32 cellular contexts compared by ENCODE assay signal in genomic region chr10:35224045-35224740, GRCh38.
"Had no signal": no experiment of that assay in that cellular context is flagged by ENCODE, and none has a peak within 500 bp of the region (broad histone marks: within the 10 kb centered on the region; RNA-seq: fewer than 3 reads in every experiment).

No MANE protein-coding gene starts in this region.

- DNase-seq: activated CD4-positive, alpha-beta memory T cell treated with anti-CD3 and anti-CD28 coated beads for 36 hours; activated CD4-positive, alpha-beta T cell treated with anti-CD3 and anti-CD28 coated beads for 4 hours; activated CD4-positive, alpha-beta T cell treated with anti-CD3 and anti-CD28 coated beads, Interleukin-2, amount 50 U/mL, for 1 hour; activated effector memory CD4-positive, alpha-beta T cell treated with anti-CD3 and anti-CD28 coated beads, Interleukin-2, amount 50 U/mL, for 16 hours; activated naive CD4-positive, alpha-beta T cell treated with Interleukin-2 at 50 U/mL for 16 hours; activated T-cell treated with anti-CD3 and anti-CD28 coated beads, Interleukin-2, amount 50 U/mL, for 1 hour; activated T-cell treated with anti-CD3 and anti-CD28 coated beads, Interleukin-2, amount 50 U/mL, for 72 hours; adrenal gland; body of pancreas; NCI-H1092 treated with DMSO at 0.1 percent for 48 hours; NCI-H1417; NCI-H146; NCI-H187; NCI-H2029 treated with DMSO at 0.1 percent for 48 hours; NCI-H2107; NCI-H2171; NCI-H510A; NCI-H526; NCI-H748 treated with DMSO at 0.1 percent for 48 hours; NK-92 treated with Interleukin-12 subunit alpha and Interleukin-12 subunit beta, amount 100 ng/mL, for 24 hours; PC-9; SIG-M5; T-helper 2 cell; T-helper 9 cell; WERI-Rb-1 had no signal

- H3K9me3 ChIP-seq: adrenal gland, body of pancreas, breast epithelium had no signal

- ATAC-seq: body of pancreas, Right ventricle myocardium inferior, SK-N-SH treated with all-trans-retinoic acid at 6 μM for 48 hours had no signal

- H3K36me3 Mint-ChIP-seq: activated CD4-positive, alpha-beta memory T cell treated with anti-CD3 and anti-CD28 coated beads for 36 hours; activated naive CD4-positive, alpha-beta T cell treated with anti-CD3 and anti-CD28 coated beads, Interleukin-2, amount 50 U/mL, for 72 hours; T-cell had no signal

- H3K27ac ChIP-seq: adrenal gland, body of pancreas, breast epithelium, PC-9, RWPE1, WERI-Rb-1 had no signal

- H3K9me3 Mint-ChIP-seq: activated CD4-positive, alpha-beta memory T cell treated with anti-CD3 and anti-CD28 coated beads for 36 hours had no signal

- H3K4me3 Mint-ChIP-seq: activated CD4-positive, alpha-beta memory T cell treated with anti-CD3 and anti-CD28 coated beads for 36 hours; activated T-cell treated with anti-CD3 and anti-CD28 coated beads, Interleukin-2, amount 50 U/mL, for 72 hours; T-cell had no signal

- H3K27me3 Mint-ChIP-seq: activated CD4-positive, alpha-beta memory T cell treated with anti-CD3 and anti-CD28 coated beads for 36 hours; activated T-helper 17 cell treated with anti-CD3 and anti-CD28 coated beads, Interleukin-2, amount 50 U/mL, for 72 hours; T-cell had no signal

- H3K27ac Mint-ChIP-seq: activated CD4-positive, alpha-beta memory T cell treated with anti-CD3 and anti-CD28 coated beads for 36 hours; activated T-cell treated with anti-CD3 and anti-CD28 coated beads, Interleukin-2, amount 50 U/mL, for 72 hours had no signal

- H3K4me1 ChIP-seq: body of pancreas, breast epithelium had no signal

- H3K4me3 ChIP-seq: adrenal gland, body of pancreas, breast epithelium, PC-9 had no signal

- H3K27me3 ChIP-seq: adrenal gland, body of pancreas, breast epithelium had no signal

- H3K36me3 ChIP-seq: adrenal gland, breast epithelium, WERI-Rb-1 had no signal
